19 cellular contexts compared by ENCODE assay signal in the genomic region with DNA sequence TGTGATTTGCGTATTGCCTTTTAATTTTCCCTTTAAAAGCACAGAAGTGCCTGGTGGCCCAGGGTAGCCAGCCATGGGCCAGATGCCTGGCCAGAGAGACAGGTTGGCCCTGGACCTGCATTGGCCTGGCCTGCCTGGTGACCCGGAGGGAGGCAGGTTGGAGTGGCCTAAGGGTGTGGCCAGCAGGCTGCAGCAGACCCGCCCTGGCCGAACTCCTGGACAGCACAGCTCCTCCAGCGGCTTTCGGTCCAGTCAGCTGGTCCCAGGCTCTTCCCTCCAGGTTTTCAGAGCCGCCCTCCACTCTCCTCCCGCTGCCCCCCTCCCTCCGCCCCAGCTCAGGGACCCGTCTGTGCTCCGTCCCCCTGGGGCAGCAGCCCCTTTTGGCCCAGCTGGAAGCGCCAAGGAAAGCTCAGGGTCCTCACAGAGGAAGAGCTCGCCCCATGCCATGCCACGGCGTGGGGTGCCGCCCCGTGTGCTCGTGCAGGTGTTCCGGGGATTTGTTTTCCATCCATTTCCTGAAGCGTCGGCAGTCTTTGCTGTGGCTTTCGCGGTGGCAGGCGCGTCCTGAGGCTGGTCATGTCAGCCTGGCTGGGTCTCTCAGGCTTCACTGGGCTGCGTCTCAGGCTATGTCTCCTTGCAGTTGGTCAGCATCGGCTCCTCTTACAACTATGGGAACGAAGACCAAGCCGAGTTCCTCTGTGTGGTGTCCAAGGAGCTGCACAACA. TPM values are rescaled to one million over a fixed set of nuclear protein-coding genes. Genes with fewer than 3 reads are reported as not detected.
DNase-seq lines count a peak whose midpoint lies in the region; ATAC-seq and TF ChIP-seq lines count a peak whose summit lies in the region.
"Had no signal": no experiment of that assay in that cellular context is flagged by ENCODE, and none has a peak within 500 bp of the region (broad histone marks: within the 10 kb centered on the region; RNA-seq: fewer than 3 reads in every experiment).

No MANE protein-coding gene starts in this region.

- no peaks in the 10 kb centered on the region for H3K27me3 ChIP-seq in right cardiac atrium (ENCODE audit: control insufficient read depth, insufficient read depth)
- H3K27me3 ChIP-seq in psoas muscle (ENCODE audit: insufficient read depth in 3 of 3, low read length in 2 of 3) = no peaks in the 10 kb centered on the region

- H3K27me3 Mint-ChIP-seq in activated CD4-positive, alpha-beta T cell treated with anti-CD3 and anti-CD28 coated beads, Interleukin-2, amount 10 ng/mL, durations not matched to agents 7 days and 5 days = no peaks in the 10 kb centered on the region
- H3K27me3 Mint-ChIP-seq: B cell; CD4-positive, CD25-positive, alpha-beta regulatory T cell had no signal

- ATAC-seq in right cardiac atrium = no peak
- no peak for ATAC-seq in psoas muscle
- ATAC-seq in GM19397 (IDR thresholded peaks at IDR 0.05; ENCODE audit: unreplicated experiment) = no peak
- ATAC-seq: CD8-positive, alpha-beta T cell; GM23338 had no signal

- intact Hi-C loops in right cardiac atrium (cut with DNase I) (no loop called here), cardiac septum (cut with DNase I) (no loop called here), psoas muscle (cut with DNase I) (no loop called here)

- TF ChIP-seq CTCF in psoas muscle (IDR thresholded peaks at IDR 0.05) = no peak

- H3K27ac Mint-ChIP-seq in activated CD4-positive, alpha-beta T cell treated with anti-CD3 and anti-CD28 coated beads, Interleukin-2, amount 10 ng/mL, durations not matched to agents 7 days and 5 days = peak overlapping the region; percentile 5
- H3K27ac Mint-ChIP-seq: B cell; CD4-positive, CD25-positive, alpha-beta regulatory T cell; CD8-positive, alpha-beta T cell; GM23338; HFFc6 had no signal

- CTCF ChIA-PET in activated CD4-positive, alpha-beta T cell treated with anti-CD3 and anti-CD28 coated beads, Interleukin-2, amount 10 ng/mL, durations not matched to agents 7 days and 5 days (lab: Charles Lee) = interaction anchor here (1.2 kb wide), 1 partner anchor 10 kb away, joined by 4 read pairs; no protein-coding TSS in a partner anchor

- POLR2A ChIA-PET in activated CD4-positive, alpha-beta T cell treated with anti-CD3 and anti-CD28 coated beads, Interleukin-2, amount 10 ng/mL, durations not matched to agents 7 days and 5 days (lab: Charles Lee) = no interaction called here

- H3K4me3 ChIP-seq in right cardiac atrium (ENCODE audit: low read length) = no peak overlapping the region
- H3K4me3 ChIP-seq in psoas muscle = no peak overlapping the region
- H3K4me3 ChIP-seq: GM23338, HAP-1 had no signal

- DNase-seq in activated CD4-positive, alpha-beta T cell treated with anti-CD3 and anti-CD28 coated beads, Interleukin-2, amount 10 ng/mL, durations not matched to agents 7 days and 5 days = no peak
- no peak for DNase-seq in activated CD4-positive, alpha-beta T cell treated with anti-CD3 and anti-CD28 coated beads for 48 hours
- DNase-seq in right cardiac atrium (peak in 2 of 3 donors; percentile 40 to 41), cardiac septum (ENCODE audit: low spot score) (no peak), SW480 (ENCODE audit: low spot score) (peak; percentile 81), psoas muscle (peak in 1 of 2 donors; percentile 34), NCI-H226 (no peak)
- DNase-seq: C1 segment of cervical spinal cord; Caco-2; CD4-positive, CD25-positive, alpha-beta regulatory T cell; CD8-positive, alpha-beta T cell; DMS153; DND-41; HFFc6 had no signal

- WGBS in right cardiac atrium = 93% methylated on average over 29 of the region's 29 CpGs
- 68 to 88% (median 72%) methylated on average over 27 to 29 of the region's 29 CpGs for WGBS in psoas muscle, 3 donors

- no peaks in the 10 kb centered on the region for H3K4me1 ChIP-seq in right cardiac atrium (ENCODE audit: control insufficient read depth, insufficient read depth, low read length)
- H3K4me1 ChIP-seq in psoas muscle = peaks cover 26% of the 10 kb centered on the region
- H3K4me1 ChIP-seq: Caco-2, HAP-1 had no signal

- H3K4me1 Mint-ChIP-seq in activated CD4-positive, alpha-beta T cell treated with anti-CD3 and anti-CD28 coated beads, Interleukin-2, amount 10 ng/mL, durations not matched to agents 7 days and 5 days = no peaks in the 10 kb centered on the region
- H3K4me1 Mint-ChIP-seq: B cell; CD4-positive, CD25-positive, alpha-beta regulatory T cell; GM23338 had no signal

- no peaks in the 10 kb centered on the region for H3K9me3 Mint-ChIP-seq in activated CD4-positive, alpha-beta T cell treated with anti-CD3 and anti-CD28 coated beads, Interleukin-2, amount 10 ng/mL, durations not matched to agents 7 days and 5 days
- H3K9me3 Mint-ChIP-seq: CD4-positive, CD25-positive, alpha-beta regulatory T cell; CD8-positive, alpha-beta T cell; GM23338; HFFc6 had no signal

- H3K36me3 Mint-ChIP-seq in activated CD4-positive, alpha-beta T cell treated with anti-CD3 and anti-CD28 coated beads, Interleukin-2, amount 10 ng/mL, durations not matched to agents 7 days and 5 days (ENCODE audit: low read depth) = peaks cover 4% of the 10 kb centered on the region

- H3K27ac ChIP-seq in right cardiac atrium (ENCODE audit: low read length) = no peak overlapping the region
- H3K27ac ChIP-seq in psoas muscle = peak overlapping the region; percentile 73
- H3K27ac ChIP-seq: 22Rv1 had no signal

- H3K36me3 ChIP-seq in psoas muscle (ENCODE audit: insufficient read depth in 1 of 2, low read depth in 1 of 2) = peaks cover 7 to 62% of the 10 kb centered on the region in 2 donors

- H3K4me3 Mint-ChIP-seq in activated CD4-positive, alpha-beta T cell treated with anti-CD3 and anti-CD28 coated beads, Interleukin-2, amount 10 ng/mL, durations not matched to agents 7 days and 5 days = no peak overlapping the region
- H3K4me3 Mint-ChIP-seq: B cell; CD4-positive, CD25-positive, alpha-beta regulatory T cell; CD8-positive, alpha-beta T cell; GM23338; HFFc6 had no signal

- H3K9me3 ChIP-seq in right cardiac atrium (ENCODE audit: control insufficient read depth, low read length) = no peaks in the 10 kb centered on the region
- H3K9me3 ChIP-seq in psoas muscle = no peaks in the 10 kb centered on the region
- H3K9me3 ChIP-seq: Caco-2, HAP-1 had no signal

RNA-seq across cellular contexts. Expression of gene PRSS27, which starts 18.1 kb away (rescaled TPM):
- total RNA-seq in activated CD4-positive, alpha-beta T cell treated with anti-CD3 and anti-CD28 coated beads, Interleukin-2, amount 10 ng/mL, durations not matched to agents 7 days and 5 days = 1 to 10 TPM; 1.5 to 1.7 TPM
- total RNA-seq in right cardiac atrium = under 1 TPM; 0.32 to 0.64 (median 0.37) TPM
- 0.25 TPM for polyA plus RNA-seq in right cardiac atrium
- 0.40 TPM for total RNA-seq in cardiac septum
- total RNA-seq in psoas muscle = under 1 TPM in 2 of 4 donors, not detected in 2; 0.22 to 0.34 TPM
- polyA plus RNA-seq in psoas muscle = under 1 TPM; 0.07 to 0.20 (median 0.08) TPM

RNA-seq across cellular contexts. Expression of gene KCTD5, which starts 19.6 kb away (rescaled TPM):
- total RNA-seq in activated CD4-positive, alpha-beta T cell treated with anti-CD3 and anti-CD28 coated beads, Interleukin-2, amount 10 ng/mL, durations not matched to agents 7 days and 5 days = 10 to 100 TPM; 31.6 to 34.4 TPM
- 10 to 100 TPM; 10.6 to 13.7 (median 12.0) TPM for total RNA-seq in right cardiac atrium
- polyA plus RNA-seq in right cardiac atrium = 11.1 TPM
- 13.9 TPM for total RNA-seq in cardiac septum
- total RNA-seq in psoas muscle = 10 to 100 TPM in 3 of 4 donors, 1 to 10 TPM in 1; 9.1 to 18.0 (median 16.7) TPM
- polyA plus RNA-seq in psoas muscle = 10 to 100 TPM; 10.8 to 65.8 (median 24.1) TPM

RNA-seq across cellular contexts. Expression of gene SRRM2, which starts 50.6 kb away (rescaled TPM):
- 100 to 1,000 TPM; 512 to 565 TPM for total RNA-seq in activated CD4-positive, alpha-beta T cell treated with anti-CD3 and anti-CD28 coated beads, Interleukin-2, amount 10 ng/mL, durations not matched to agents 7 days and 5 days
- total RNA-seq in right cardiac atrium = 100 to 1,000 TPM; 299 to 352 (median 320) TPM
- polyA plus RNA-seq in right cardiac atrium = 402 TPM
- total RNA-seq in cardiac septum = 335 TPM
- total RNA-seq in psoas muscle = 100 to 1,000 TPM; 277 to 413 (median 316) TPM
- 100 to 1,000 TPM; 183 to 226 (median 216) TPM for polyA plus RNA-seq in psoas muscle

Comparison
In these comparisons a context has a peak if more than half of its experiments do, and no peak if none do; other contexts are left out.
1. DNase-seq: peak in right cardiac atrium (2 of 3) and SW480 (single experiment); none in activated CD4-positive, alpha-beta T cell treated with anti-CD3 and anti-CD28 coated beads, Interleukin-2, amount 10 ng/mL, durations not matched to agents 7 days and 5 days (single experiment), activated CD4-positive, alpha-beta T cell treated with anti-CD3 and anti-CD28 coated beads for 48 hours (single experiment), cardiac septum (single experiment) and NCI-H226 (single experiment).